3 cellular contexts compared by ENCODE assay signal in genomic region chr1:37028981-37029617, GRCh38.
TF ChIP-seq lines count a peak whose summit lies in the region.

No MANE protein-coding gene starts in this region.

TF ChIP-seq in SK-N-SH, 30 proteins besides CTCF, POLR2A, EP300 and RAD21:
- TF ChIP-seq SMC3 (IDR thresholded peaks at IDR 0.05; ENCODE audit: low read depth, low read length) (no peak), MEF2A (IDR thresholded peaks at IDR 0.05; ENCODE audit: borderline replicate concordance, low read depth) (no peak), FOXM1 (IDR thresholded peaks at IDR 0.05; ENCODE audit: low read depth) (no peak), TCF12 (IDR thresholded peaks at IDR 0.05) (no peak), NRF1 (IDR thresholded peaks at IDR 0.05; ENCODE audit: low read depth, low read length) (no peak), SIN3A (IDR thresholded peaks at IDR 0.05; ENCODE audit: borderline replicate concordance, low read depth, low read length) (no peak), NFIC (IDR thresholded peaks at IDR 0.05; ENCODE audit: borderline replicate concordance) (no peak), IRF3 (IDR thresholded peaks at IDR 0.05; ENCODE audit: low read depth, low read length) (no peak), TAF1 (IDR thresholded peaks at IDR 0.05; ENCODE audit: borderline replicate concordance, low read depth, low read length) (no peak), RFX5 (IDR thresholded peaks at IDR 0.05; ENCODE audit: low read length) (no peak), RCOR1 (IDR thresholded peaks at IDR 0.05; ENCODE audit: low read length) (no peak), USF2 (IDR thresholded peaks at IDR 0.05; ENCODE audit: borderline replicate concordance, low read depth, low read length) (no peak)

TF ChIP-seq in SK-N-SH treated with all-trans-retinoic acid at 6 μM for 48 hours, 23 proteins besides CTCF, POLR2A, EP300 and RAD21:
- TF ChIP-seq TSHZ2 (CRISPR knock-in tag; IDR thresholded peaks at IDR 0.05) (no peak), ZNF8 (CRISPR knock-in tag; IDR thresholded peaks at IDR 0.05) (no peak), ARNTL (CRISPR knock-in tag; IDR thresholded peaks at IDR 0.05; ENCODE audit: borderline replicate concordance, low read depth) (no peak), CSDC2 (CRISPR knock-in tag; IDR thresholded peaks at IDR 0.05) (no peak), ESRRG (CRISPR knock-in tag; IDR thresholded peaks at IDR 0.05) (no peak), ZNF70 (CRISPR knock-in tag; IDR thresholded peaks at IDR 0.05) (no peak), ZC3H10 (CRISPR knock-in tag; IDR thresholded peaks at IDR 0.05) (no peak), ZFP30 (CRISPR knock-in tag; IDR thresholded peaks at IDR 0.05) (no peak), RARB (CRISPR knock-in tag; IDR thresholded peaks at IDR 0.05) (no peak), TOX (CRISPR knock-in tag; IDR thresholded peaks at IDR 0.05; ENCODE audit: borderline replicate concordance) (no peak), OSR1 (CRISPR knock-in tag; IDR thresholded peaks at IDR 0.05) (no peak), ISL1 (CRISPR knock-in tag; IDR thresholded peaks at IDR 0.05) (no peak), ZFP3 (CRISPR knock-in tag; IDR thresholded peaks at IDR 0.05) (no peak)
TF ChIP-seq in SK-N-SH treated with all-trans-retinoic acid at 6 μM for 48 hours: peak in this region for 0.

TF ChIP-seq in K562, 482 proteins besides CTCF, POLR2A, EP300 and RAD21:
- TF ChIP-seq MITF (IDR thresholded peaks at IDR 0.05) (no peak), PHB2 (IDR thresholded peaks at IDR 0.05; ENCODE audit: low read depth) (no peak), ZBTB12 (CRISPR knock-in tag; IDR thresholded peaks at IDR 0.05) (no peak), ZNF764 (CRISPR knock-in tag; IDR thresholded peaks at IDR 0.05; ENCODE audit: low read depth) (no peak), ZNF232 (CRISPR knock-in tag; IDR thresholded peaks at IDR 0.05) (no peak), ZNF655 (CRISPR knock-in tag; IDR thresholded peaks at IDR 0.05) (no peak), ZNF140 (CRISPR knock-in tag; IDR thresholded peaks at IDR 0.05) (no peak), PBX2 (CRISPR knock-in tag; IDR thresholded peaks at IDR 0.05; ENCODE audit: low read depth) (no peak), PBX2 (tag; conservative IDR thresholded peaks at IDR 0.05; ENCODE audit: low read depth) (no peak), FOXJ2 (tag; IDR thresholded peaks at IDR 0.05) (no peak), ZNF589 (CRISPR knock-in tag; IDR thresholded peaks at IDR 0.05; ENCODE audit: low read depth) (no peak), BRCA1 (IDR thresholded peaks at IDR 0.05) (no peak), BRCA1 (CRISPR knock-in tag; IDR thresholded peaks at IDR 0.05) (no peak), COPS2 (conservative IDR thresholded peaks at IDR 0.05) (no peak), ZNF124 (CRISPR knock-in tag; IDR thresholded peaks at IDR 0.05) (no peak), ZNF354B (CRISPR knock-in tag; IDR thresholded peaks at IDR 0.05) (no peak), NFYB (IDR thresholded peaks at IDR 0.05; ENCODE audit: extremely low read depth, insufficient read length) (no peak), SRF (CRISPR knock-in tag; IDR thresholded peaks at IDR 0.05) (no peak), CSDE1 (IDR thresholded peaks at IDR 0.05) (no peak), PML (IDR thresholded peaks at IDR 0.05; ENCODE audit: low read length) (no peak), THRAP3 (IDR thresholded peaks at IDR 0.05; ENCODE audit: borderline replicate concordance) (no peak)
